In genomic region chr17:77476920-77477805, GRCh38 we compare ENCODE assay signal across 8 cellular contexts.
DNase-seq lines count a peak whose midpoint lies in the region; FAIRE-seq and TF ChIP-seq lines count a peak whose summit lies in the region.

No MANE protein-coding gene starts in this region.

- H3K9me3 ChIP-seq in GM23248 (ENCODE audit: low read depth) (no peaks in the 10 kb centered on the region), SK-N-SH (no peaks in the 10 kb centered on the region)

- peak in 1 of 2 experiments; percentile 73; a peak in 2 of 4 replicates for TF ChIP-seq EP300 in SK-N-SH (IDR thresholded peaks at IDR 0.05; ENCODE audit: borderline replicate concordance in 1 of 2, low read depth in 1 of 2, low read length in 1 of 2)

- H3K36me3 ChIP-seq in GM23248 (ENCODE audit: low read depth) = no peaks in the 10 kb centered on the region
- H3K36me3 ChIP-seq in SK-N-SH (replicated peaks in 1 of 2; ENCODE audit: control insufficient read depth in 1 of 2, insufficient read depth in 2 of 2, low read length in 1 of 2) = no peaks in the 10 kb centered on the region

- TF ChIP-seq CTCF in SK-N-SH (IDR thresholded peaks at IDR 0.05) = no peak

- H3K27ac ChIP-seq in GM23248 (peak overlapping the region; percentile 89), SK-N-SH (ENCODE audit: low read depth in 2 of 2, low read length in 1 of 2) (peak overlapping the region; percentile 57 to 86)

- FAIRE-seq in endometrium (lab: Jason Lieb, UNC) = peak; percentile 58

- peaks cover 69% of the 10 kb centered on the region for H3F3A ChIP-seq in GM23248 (ENCODE audit: insufficient read depth)
- H3F3A ChIP-seq in SK-N-SH (replicated peaks; ENCODE audit: insufficient read depth) = peaks cover 21% of the 10 kb centered on the region

- CTCF ChIA-PET in SK-N-SH (lab: Yijun Ruan, JAX) = interaction anchor here (0.7 to 6.6 kb wide), 16 partner anchors 13 to 147 kb away, joined by 3 to 55 read pairs (median 4); no protein-coding TSS in a partner anchor

- TF ChIP-seq RAD21 in SK-N-SH (IDR thresholded peaks at IDR 0.05; ENCODE audit: low read length) = peak; percentile 34; the same call in 1 of the 2 replicates

- H3K4me1 ChIP-seq in GM23248 (ENCODE audit: insufficient read depth) (peaks cover 61% of the 10 kb centered on the region), SK-N-SH (ENCODE audit: control insufficient read depth in 1 of 2, insufficient read depth in 2 of 2, low read depth in 1 of 2, low read length in 1 of 2) (peaks cover 65 to 85% of the 10 kb centered on the region in 2 experiments)

- H4K20me1 ChIP-seq in GM23248 (ENCODE audit: insufficient read depth) = peaks cover 46% of the 10 kb centered on the region
- H4K20me1 ChIP-seq in SK-N-SH (ENCODE audit: insufficient read depth) = peaks cover 100% of the 10 kb centered on the region

- no peaks in the 10 kb centered on the region for H3K27me3 ChIP-seq in GM23248 (replicated peaks; ENCODE audit: insufficient read depth)
- no peaks in the 10 kb centered on the region for H3K27me3 ChIP-seq in SK-N-SH (ENCODE audit: insufficient read depth)

- peak overlapping the region; percentile 41; the same call in 1 of the 2 replicates for H3K4me3 ChIP-seq in GM23248
- no peak overlapping the region for H3K4me3 ChIP-seq in SK-N-SH (ENCODE audit: low read depth in 2 of 2, low read length in 1 of 2)

- H3K9me2 ChIP-seq in GM23248 (ENCODE audit: insufficient read depth) = no peaks in the 10 kb centered on the region
- no peaks in the 10 kb centered on the region for H3K9me2 ChIP-seq in SK-N-SH

- in situ Hi-C loops in GM23248 (cut with MboI) = no loop called here

- H3K4me2 ChIP-seq in GM23248 (ENCODE audit: unreplicated experiment) (peak overlapping the region; percentile 73), SK-N-SH (peak overlapping the region; percentile 25; the same call in 1 of the 2 replicates)

- H3K9ac ChIP-seq in GM23248 (peak overlapping the region; percentile 75), SK-N-SH (no peak overlapping the region)

- POLR2A ChIA-PET in SK-N-SH (lab: Yijun Ruan, JAX) = interaction anchor here (0.5 to 1.6 kb wide), 5 partner anchors 23 to 47 kb away, joined by 3 to 17 read pairs (median 4); no protein-coding TSS in a partner anchor

- H3K79me2 ChIP-seq in GM23248 (ENCODE audit: insufficient read depth) = peaks cover 90% of the 10 kb centered on the region
- peaks cover 96% of the 10 kb centered on the region for H3K79me2 ChIP-seq in SK-N-SH (ENCODE audit: insufficient read depth)

- WGBS in GM23248 (ENCODE audit: low coverage in 1 of 2, low lambda C conversion rate in 2 of 2, missing lambda C conversion rate in 2 of 2), 2 experiments = 2% methylated on average over 21 to 22 of the region's 22 CpGs
- 42% methylated on average over 22 of the region's 22 CpGs for WGBS in SK-N-SH (ENCODE audit: low lambda C conversion rate)

- DNase-seq in GM23248 (peak; percentile 99), SK-N-SH (peak; percentile 91), myocyte (ENCODE audit: low read depth) (peak; percentile 96), NAMALWA (ENCODE audit: low spot score) (no peak), NCI-H2171 treated with DMSO at 0.1 percent for 48 hours (lab: John Stamatoyannopoulos, UW) (no peak), KG1 (lab: John Stamatoyannopoulos, UW) (no peak)
- no peak for DNase-seq in central memory CD4-positive, alpha-beta T cell

- H2AFZ ChIP-seq in GM23248 (no peak overlapping the region), SK-N-SH (ENCODE audit: low read depth) (no peak overlapping the region)

TF ChIP-seq in SK-N-SH, 30 proteins besides CTCF, POLR2A, EP300 and RAD21:
- TF ChIP-seq MAX (IDR thresholded peaks at IDR 0.05; ENCODE audit: low read depth) (peak; percentile 95), RFX5 (IDR thresholded peaks at IDR 0.05; ENCODE audit: low read length) (no peak), FOXJ3 (CRISPR knock-in tag; IDR thresholded peaks at IDR 0.05) (peak; percentile 77), TAF1 (IDR thresholded peaks at IDR 0.05; ENCODE audit: borderline replicate concordance, low read depth, low read length) (peak; percentile 47; the same call in 1 of the 2 replicates), SIN3A (IDR thresholded peaks at IDR 0.05; ENCODE audit: borderline replicate concordance, low read depth, low read length) (peak; percentile 81; the same call in 1 of the 2 replicates), RCOR1 (IDR thresholded peaks at IDR 0.05; ENCODE audit: low read length) (peak; percentile 90), RXRA (IDR thresholded peaks at IDR 0.05; ENCODE audit: borderline replicate concordance, low read depth) (no peak), IRF3 (IDR thresholded peaks at IDR 0.05; ENCODE audit: low read depth, low read length) (no peak), SMC3 (IDR thresholded peaks at IDR 0.05; ENCODE audit: low read depth, low read length) (0 out of 2 replicates have a peak, but pooled peaks have one; percentile 6), TEAD4 (IDR thresholded peaks at IDR 0.05; ENCODE audit: borderline replicate concordance, insufficient read depth) (no peak), EZH2phosphoT487 (IDR thresholded peaks at IDR 0.05; ENCODE audit: borderline replicate concordance, low read depth) (no peak), CHD2 (IDR thresholded peaks at IDR 0.05; ENCODE audit: low read length, partially characterized antibody) (peak; percentile 39), MXI1 (IDR thresholded peaks at IDR 0.05; ENCODE audit: low read depth, low read length) (peak; percentile 87), USF2 (IDR thresholded peaks at IDR 0.05; ENCODE audit: borderline replicate concordance, low read depth, low read length) (no peak), REST (IDR thresholded peaks at IDR 0.05; ENCODE audit: low read depth, low read length) (peak; percentile 47; the same call in 1 of the 2 replicates), TCF12 (IDR thresholded peaks at IDR 0.05) (peak; percentile 83), JUND (IDR thresholded peaks at IDR 0.05) (no peak), FOSL2 (IDR thresholded peaks at IDR 0.05; ENCODE audit: borderline replicate concordance, low read depth) (no peak; the same call in 1 of the 2 replicates), USF1 (IDR thresholded peaks at IDR 0.05; ENCODE audit: borderline replicate concordance, low read depth) (no peak)
TF ChIP-seq in SK-N-SH: peak in this region for 10.

Comparison
In these comparisons a context has a peak if more than half of its experiments do, and no peak if none do; other contexts are left out.
1. DNase-seq: peak in GM23248 (single experiment), SK-N-SH (single experiment) and myocyte (single experiment); none in NAMALWA (single experiment), NCI-H2171 treated with DMSO at 0.1 percent for 48 hours (single experiment), KG1 (single experiment) and central memory CD4-positive, alpha-beta T cell (single experiment).